In genomic region chr5:53871050-53871449, GRCh38 we compare ENCODE assay signal across 1 cellular context.
TF ChIP-seq lines count a peak whose summit lies in the region.

No MANE protein-coding gene starts in this region.

TF ChIP-seq in IMR-90, 13 proteins besides CTCF, POLR2A, EP300 and RAD21 (continued from another document):
- TF ChIP-seq USF2 (IDR thresholded peaks at IDR 0.05; ENCODE audit: low read depth, low read length): no peak
- TF ChIP-seq BHLHE40 (IDR thresholded peaks at IDR 0.05; ENCODE audit: low read depth, low read length): no peak
- TF ChIP-seq CEBPB (IDR thresholded peaks at IDR 0.05; ENCODE audit: low read depth, low read length): no peak
- TF ChIP-seq MXI1 (IDR thresholded peaks at IDR 0.05; ENCODE audit: borderline replicate concordance, low read depth, low read length): no peak
